8 cellular contexts compared by ENCODE assay signal in genomic region chr7:117458977-117459583, GRCh38. TPM values are rescaled to one million over a fixed set of nuclear protein-coding genes. Genes with fewer than 3 reads are reported as not detected.
DNase-seq lines count a peak whose midpoint lies in the region; ATAC-seq and TF ChIP-seq lines count a peak whose summit lies in the region.

No MANE protein-coding gene starts in this region.

- no peak for TF ChIP-seq EP300 in transverse colon (IDR thresholded peaks at IDR 0.05; ENCODE audit: low read depth)
- TF ChIP-seq EP300 in sigmoid colon (IDR thresholded peaks at IDR 0.05): no peak

- H3K9me3 ChIP-seq in transverse colon: no peaks in the 10 kb centered on the region
- H3K9me3 ChIP-seq in sigmoid colon: no peaks in the 10 kb centered on the region

- in situ Hi-C loops in transverse colon (cut with MboI; ENCODE audit: low pct_ligation_motif_present in 1 of 4, low pct_unique_long_range_greater_than_20kb in 1 of 4, low sequenced_read_pairs in 3 of 4): loop anchor here (10.0 to 25.0 kb wide), 3 partner anchors 253 to 266 kb away; no protein-coding TSS in a partner anchor

- TF ChIP-seq POLR2A in transverse colon (IDR thresholded peaks at IDR 0.05) (no peak), sigmoid colon (IDR thresholded peaks at IDR 0.05) (no peak)

- DNase-seq in DMS79 treated with DMSO at 0.1 percent for 48 hours (lab: John Stamatoyannopoulos, UW): peak; percentile 44
- DNase-seq in RKO (ENCODE audit: low spot score): peak; percentile 60
- DNase-seq in fibroblast of villous mesenchyme (ENCODE audit: low read depth): peak; percentile 57
- DNase-seq in transverse colon: no peak
- no peak for DNase-seq in UCSD-AML1 (lab: John Stamatoyannopoulos, UW; ENCODE audit: unreplicated experiment)
- no peak for DNase-seq in sigmoid colon

- H3K4me1 ChIP-seq in transverse colon (no peaks in the 10 kb centered on the region), sigmoid colon (no peaks in the 10 kb centered on the region)

- H3K36me3 ChIP-seq in transverse colon: no peaks in the 10 kb centered on the region
- no peaks in the 10 kb centered on the region for H3K36me3 ChIP-seq in sigmoid colon

- TF ChIP-seq CTCF in fibroblast of villous mesenchyme (IDR thresholded peaks at IDR 0.05; ENCODE audit: insufficient read depth, low read depth, low read length) (peak; percentile 66), transverse colon (IDR thresholded peaks at IDR 0.05) (peak; percentile 51 to 70 (median 64)), sigmoid colon (IDR thresholded peaks at IDR 0.05) (peak in 2 of 4 experiments; percentile 26 to 59)

- no peak overlapping the region for H3K4me3 ChIP-seq in fibroblast of villous mesenchyme (ENCODE audit: low read depth, low read length)
- H3K4me3 ChIP-seq in transverse colon: no peak overlapping the region
- no peak overlapping the region for H3K4me3 ChIP-seq in sigmoid colon

- intact Hi-C loops in transverse colon (cut with DNase I; ENCODE audit: low total_unique reads) (loop anchor here (10.0 kb wide), 1 partner anchor 256 kb away; no protein-coding TSS in a partner anchor), sigmoid colon (cut with DNase I) (loop anchor here (10.0 kb wide), 1 partner anchor 256 kb away; no protein-coding TSS in a partner anchor)

- peak; percentile 60 for ATAC-seq in HG03159 (IDR thresholded peaks at IDR 0.05; ENCODE audit: unreplicated experiment)
- no peak for ATAC-seq in GM21390 (IDR thresholded peaks at IDR 0.05; ENCODE audit: unreplicated experiment)

- H3K27ac ChIP-seq in transverse colon: no peak overlapping the region
- H3K27ac ChIP-seq in sigmoid colon: no peak overlapping the region

- WGBS in transverse colon (ENCODE audit: low coverage in 1 of 2), 2 donors: 30 to 33% methylated on average over 3 of the region's 3 CpGs
- 32 to 38% methylated on average over 3 of the region's 3 CpGs for WGBS in sigmoid colon, 2 donors

- H3K27me3 ChIP-seq in transverse colon: no peaks in the 10 kb centered on the region
- no peaks in the 10 kb centered on the region for H3K27me3 ChIP-seq in sigmoid colon

RNA-seq across cellular contexts. Expression of gene CFTR, which starts 20.7 kb away (rescaled TPM):
- total RNA-seq in fibroblast of villous mesenchyme (0.43 and 0.64 TPM in 2 replicates), transverse colon (100 to 1,000 TPM in 2 of 4 donors, 10 to 100 TPM in 2; 43.0 to 176 (median 76.6) TPM), sigmoid colon (1 to 10 TPM in 1 of 4 donors, under 1 TPM in 2, not detected in 1; under 0.01 to 1.1 (median 0.33) TPM)
- 10 to 100 TPM in 2 of 3 donors, 1 to 10 TPM in 1; 5.8 to 39.9 (median 13.2) TPM for polyA plus RNA-seq in sigmoid colon

RNA-seq across cellular contexts. Expression of gene ASZ1, which starts 31.8 kb away (rescaled TPM):
- total RNA-seq in fibroblast of villous mesenchyme (under 0.01 TPM in 2 replicates), transverse colon (not detected), sigmoid colon (not detected)
- not detected for polyA plus RNA-seq in sigmoid colon

Comparison
In these comparisons a context has a peak if more than half of its experiments do, and no peak if none do; other contexts are left out.
1. DNase-seq: peak in DMS79 treated with DMSO at 0.1 percent for 48 hours (single experiment), RKO (single experiment) and fibroblast of villous mesenchyme (single experiment); none in transverse colon (single experiment), UCSD-AML1 (single experiment) and sigmoid colon (single experiment).
2. RNA of gene CFTR, which starts 20.7 kb away (total RNA-seq): 43.0 to 176 TPM in transverse colon; 0.43 to 0.64 TPM in fibroblast of villous mesenchyme and under 0.01 to 1.1 TPM in sigmoid colon; every median in the first group is over 10 times any median in the second.